Comparison of ENCODE assay signal across 8 cellular contexts in the genomic region with DNA sequence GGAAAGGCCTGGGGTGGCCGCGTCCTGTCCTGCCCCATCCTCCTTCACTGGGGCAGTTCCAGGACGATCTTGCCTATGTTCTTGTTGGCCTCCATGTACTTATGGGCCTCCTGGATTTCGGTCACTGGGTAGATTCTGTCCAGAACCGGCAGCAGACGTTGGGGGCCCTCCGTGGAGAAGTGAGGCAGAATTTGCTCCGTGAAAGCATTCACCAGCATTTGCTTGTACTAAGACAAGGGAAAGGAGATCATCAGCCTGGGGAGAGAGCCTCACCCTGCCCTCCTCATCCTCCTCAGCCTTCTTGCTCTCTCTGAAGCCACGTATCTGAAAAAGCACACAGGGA. TPM values are rescaled to one million over a fixed set of nuclear protein-coding genes. Genes with fewer than 3 reads are reported as not detected.
DNase-seq lines count a peak whose midpoint lies in the region; ATAC-seq and TF ChIP-seq lines count a peak whose summit lies in the region.

No MANE protein-coding gene starts in this region.

- peak overlapping the region; percentile 76 for H3K27ac ChIP-seq in CD8-positive, alpha-beta memory T cell (ENCODE audit: low read depth, low read length)
- H3K27ac ChIP-seq in RWPE2 (ENCODE audit: poor library complexity, severe bottlenecking), result peak overlapping the region; percentile 78
- peak overlapping the region; percentile 97 to 100 (median 98) for H3K27ac ChIP-seq in esophagus squamous epithelium

- peaks cover 0 to 45% (median 5%) of the 10 kb centered on the region in 3 donors for H3K36me3 Mint-ChIP-seq in CD8-positive, alpha-beta memory T cell
- H3K36me3 Mint-ChIP-seq in osteocyte (ENCODE audit: unreplicated experiment), result peaks cover 19% of the 10 kb centered on the region

- H3K27me3 Mint-ChIP-seq in CD8-positive, alpha-beta memory T cell, result no peaks in the 10 kb centered on the region
- no peaks in the 10 kb centered on the region for H3K27me3 Mint-ChIP-seq in osteocyte (ENCODE audit: unreplicated experiment)

- no peaks in the 10 kb centered on the region for H3K27me3 ChIP-seq in CD8-positive, alpha-beta memory T cell (ENCODE audit: insufficient read depth, low read length, poor library complexity, severe bottlenecking)
- H3K27me3 ChIP-seq in RWPE2 (ENCODE audit: insufficient read depth, poor library complexity, severe bottlenecking), result no peaks in the 10 kb centered on the region
- no peaks in the 10 kb centered on the region for H3K27me3 ChIP-seq in esophagus squamous epithelium

- no peak for ATAC-seq in RWPE2 (ENCODE audit: low read depth)
- ATAC-seq in HG02981 (IDR thresholded peaks at IDR 0.05; ENCODE audit: unreplicated experiment), result no peak
- no peak for ATAC-seq in HG03439 (IDR thresholded peaks at IDR 0.05; ENCODE audit: unreplicated experiment)
- ATAC-seq in HG03025 (IDR thresholded peaks at IDR 0.05; ENCODE audit: low FRiP score, unreplicated experiment), result no peak

- H3K4me1 Mint-ChIP-seq in CD8-positive, alpha-beta memory T cell, result peaks cover 25 to 41% (median 38%) of the 10 kb centered on the region in 3 donors
- H3K4me1 Mint-ChIP-seq in osteocyte (ENCODE audit: unreplicated experiment), result peaks cover 30% of the 10 kb centered on the region

- H3K9me3 Mint-ChIP-seq in CD8-positive, alpha-beta memory T cell, result no peaks in the 10 kb centered on the region
- H3K9me3 Mint-ChIP-seq in osteocyte (ENCODE audit: unreplicated experiment), result no peaks in the 10 kb centered on the region

- peak overlapping the region; percentile 84 to 100 (median 97) for H3K27ac Mint-ChIP-seq in CD8-positive, alpha-beta memory T cell
- peak overlapping the region; percentile 97 for H3K27ac Mint-ChIP-seq in osteocyte (ENCODE audit: unreplicated experiment)

- no peak for TF ChIP-seq POLR2A in esophagus squamous epithelium (IDR thresholded peaks at IDR 0.05)

- POLR2A ChIA-PET in CD8-positive, alpha-beta memory T cell (lab: Charles Lee), result interaction anchor here (1.2 to 2.0 kb wide), 2 partner anchors 29 to 151 kb away, joined by 7 to 41 read pairs; a partner anchor contains a TSS

- 2 to 10% methylated on average over 6 to 7 of the region's 9 CpGs for WGBS in esophagus squamous epithelium, 2 donors

- intact Hi-C loops in esophagus squamous epithelium (cut with DNase I), result loop anchor here (10.0 kb wide), 1 partner anchor 153 kb away; a partner anchor contains a TSS

- no peaks in the 10 kb centered on the region for H3K9me3 ChIP-seq in CD8-positive, alpha-beta memory T cell (ENCODE audit: low read length)
- H3K9me3 ChIP-seq in RWPE2 (ENCODE audit: severe bottlenecking) (no peaks in the 10 kb centered on the region), esophagus squamous epithelium (no peaks in the 10 kb centered on the region)

- CTCF ChIA-PET in CD8-positive, alpha-beta memory T cell (lab: Charles Lee), result interaction anchor here (1.7 kb wide), 1 partner anchor 151 kb away, joined by 27 read pairs; a partner anchor contains a TSS

- no peak for DNase-seq in CD8-positive, alpha-beta memory T cell
- DNase-seq in RWPE2 (ENCODE audit: low spot score) (no peak), esophagus squamous epithelium (lab: John Stamatoyannopoulos, UW) (no peak), osteocyte (ENCODE audit: extremely low spot score, unreplicated experiment) (no peak), NCI-H446 (lab: John Stamatoyannopoulos, UW) (no peak)

- H3K4me3 Mint-ChIP-seq in CD8-positive, alpha-beta memory T cell, result peak overlapping the region; percentile 94 to 100 (median 99)
- H3K4me3 Mint-ChIP-seq in osteocyte (ENCODE audit: unreplicated experiment), result peak overlapping the region; percentile 98

- peaks cover 23% of the 10 kb centered on the region for H3K4me1 ChIP-seq in CD8-positive, alpha-beta memory T cell (ENCODE audit: insufficient read depth, low read length)
- H3K4me1 ChIP-seq in RWPE2 (ENCODE audit: insufficient read depth, poor library complexity, severe bottlenecking) (peaks cover 3% of the 10 kb centered on the region), esophagus squamous epithelium (peaks cover 15 to 59% (median 15%) of the 10 kb centered on the region in 3 donors)

- H3K36me3 ChIP-seq in CD8-positive, alpha-beta memory T cell (ENCODE audit: insufficient read depth, low read length), result peaks cover 10% of the 10 kb centered on the region
- H3K36me3 ChIP-seq in RWPE2 (ENCODE audit: low read depth), result peaks cover 36% of the 10 kb centered on the region
- H3K36me3 ChIP-seq in esophagus squamous epithelium, result peaks cover 0 to 55% (median 7%) of the 10 kb centered on the region in 3 donors

- no peak for TF ChIP-seq CTCF in RWPE2 (IDR thresholded peaks at IDR 0.05; ENCODE audit: poor library complexity, severe bottlenecking)
- no peak for TF ChIP-seq CTCF in esophagus squamous epithelium (IDR thresholded peaks at IDR 0.05)
- no peak for TF ChIP-seq CTCF in osteocyte (IDR thresholded peaks at IDR 0.05)

- H3K4me3 ChIP-seq in CD8-positive, alpha-beta memory T cell (ENCODE audit: low read length), result peak overlapping the region; percentile 98
- H3K4me3 ChIP-seq in RWPE2 (ENCODE audit: severe bottlenecking), result peak overlapping the region; percentile 69
- peak overlapping the region; percentile 60 to 86 (median 76) for H3K4me3 ChIP-seq in esophagus squamous epithelium

RNA-seq across cellular contexts. Expression of a gene that starts 1.4 kb away (rescaled TPM):
- total RNA-seq in CD8-positive, alpha-beta memory T cell, result 100 to 1,000 TPM; 141 to 146 TPM
- polyA plus RNA-seq in CD8-positive, alpha-beta memory T cell, result 181 TPM
- total RNA-seq in esophagus squamous epithelium, result 100 to 1,000 TPM in 3 of 4 donors, 10 to 100 TPM in 1; 91.3 to 150 (median 125) TPM
- total RNA-seq in osteocyte, result 89.5 and 91.4 TPM in 2 replicates

RNA-seq across cellular contexts. Expression of a gene that starts 7.1 kb away (rescaled TPM):
- 1 to 10 TPM; 3.9 to 4.3 TPM for total RNA-seq in CD8-positive, alpha-beta memory T cell
- polyA plus RNA-seq in CD8-positive, alpha-beta memory T cell, result not detected
- total RNA-seq in esophagus squamous epithelium (100 to 1,000 TPM in 1 of 4 donors, 10 to 100 TPM in 3; 69.5 to 129 (median 84.7) TPM), osteocyte (44.4 and 45.9 TPM in 2 replicates)

RNA-seq across cellular contexts. Expression of a gene that starts 28.0 kb away (rescaled TPM):
- 1 to 10 TPM; 2.5 to 3.7 TPM for total RNA-seq in CD8-positive, alpha-beta memory T cell
- 5.3 TPM for polyA plus RNA-seq in CD8-positive, alpha-beta memory T cell
- total RNA-seq in esophagus squamous epithelium (10 to 100 TPM in 1 of 4 donors, 1 to 10 TPM in 3; 4.5 to 12.1 (median 8.3) TPM), osteocyte (12.6 and 12.7 TPM in 2 replicates)

RNA-seq across cellular contexts. Expression of a gene that starts 30.3 kb away (rescaled TPM):
- 10 to 100 TPM; 29.4 to 31.9 TPM for total RNA-seq in CD8-positive, alpha-beta memory T cell
- 4.3 TPM for polyA plus RNA-seq in CD8-positive, alpha-beta memory T cell
- 1 to 10 TPM; 2.8 to 4.9 (median 4.0) TPM for total RNA-seq in esophagus squamous epithelium
- 9.6 and 12.4 TPM in 2 replicates for total RNA-seq in osteocyte

RNA-seq across cellular contexts. Expression of a gene that starts 45.6 kb away (rescaled TPM):
- under 1 TPM in 1 of 2 experiments, not detected in 1; 0.35 TPM for total RNA-seq in CD8-positive, alpha-beta memory T cell
- polyA plus RNA-seq in CD8-positive, alpha-beta memory T cell, result not detected
- total RNA-seq in esophagus squamous epithelium, result not detected
- total RNA-seq in osteocyte, result 1.4 and 1.9 TPM in 2 replicates
